In the genomic region with DNA sequence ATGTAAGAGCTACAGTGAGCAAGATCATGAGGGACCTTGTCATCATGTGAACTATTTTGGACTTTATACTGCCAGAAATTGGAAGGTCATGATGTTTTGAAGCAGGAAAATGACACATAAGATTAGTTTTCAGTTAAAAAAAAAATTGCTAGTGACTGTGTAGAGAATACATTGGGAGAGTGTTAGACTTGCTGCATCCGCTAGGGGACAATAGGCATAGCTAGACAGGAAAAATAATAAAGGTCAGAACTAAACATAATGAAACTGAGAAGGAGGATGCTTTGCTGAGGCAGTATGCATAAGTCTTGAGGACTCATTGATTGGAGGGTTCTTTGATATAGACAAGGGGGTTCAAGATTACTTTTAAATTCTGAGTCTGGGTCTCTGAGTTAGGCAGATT, we compare ENCODE assay signal across 23 cellular contexts.
DNase-seq lines count a peak whose midpoint lies in the region; ATAC-seq and TF ChIP-seq lines count a peak whose summit lies in the region.
"Had no signal": no experiment of that assay in that cellular context is flagged by ENCODE, and none has a peak within 500 bp of the region (broad histone marks: within the 10 kb centered on the region; RNA-seq: fewer than 3 reads in every experiment).

No MANE protein-coding gene starts in this region.

- no peak overlapping the region for H3K4me3 ChIP-seq in SU-DHL-6 (ENCODE audit: insufficient read depth, low read length, poor library complexity, severe bottlenecking)
- H3K4me3 ChIP-seq in uterus, result no peak overlapping the region
- H3K4me3 ChIP-seq: left ventricle myocardium inferior, mucosa of descending colon had no signal

- no peaks in the 10 kb centered on the region for H3K4me1 ChIP-seq in uterus
- H3K4me1 ChIP-seq: left ventricle myocardium inferior had no signal

- peak; percentile 43 for ATAC-seq in activated CD4-positive, alpha-beta T cell treated with anti-CD3 and anti-CD28 coated beads for 36 hours
- ATAC-seq in GM18909 (IDR thresholded peaks at IDR 0.05; ENCODE audit: poor library complexity, unreplicated experiment) (peak; percentile 65), HG03439 (IDR thresholded peaks at IDR 0.05; ENCODE audit: unreplicated experiment) (peak; percentile 82), HG03097 (IDR thresholded peaks at IDR 0.05; ENCODE audit: low FRiP score, unreplicated experiment) (no peak)
- ATAC-seq: activated CD8-positive, alpha-beta memory T cell treated with anti-CD3 and anti-CD28 coated beads, Interleukin-2, amount 10 ng/mL, durations not matched to agents 7 days and 5 days; HCT116; mucosa of descending colon had no signal

- no peak overlapping the region for H3K4me3 Mint-ChIP-seq in activated CD4-positive, alpha-beta T cell treated with anti-CD3 and anti-CD28 coated beads for 36 hours
- no peak overlapping the region for H3K4me3 Mint-ChIP-seq in activated CD4-positive, alpha-beta T cell treated with anti-CD3 and anti-CD28 coated beads, Interleukin-2, amount 10 ng/mL, durations not matched to agents 7 days and 5 days
- H3K4me3 Mint-ChIP-seq: activated B cell treated with CpG ODN at 0.5 μM for 24 hours; activated CD8-positive, alpha-beta memory T cell treated with anti-CD3 and anti-CD28 coated beads, Interleukin-2, amount 10 ng/mL, durations not matched to agents 7 days and 5 days had no signal

- no peak overlapping the region for H3K4me2 ChIP-seq in SU-DHL-6 (ENCODE audit: low read depth, low read length, poor library complexity, severe bottlenecking)

- H3K79me2 ChIP-seq in SU-DHL-6 (ENCODE audit: insufficient read depth, low read length), result no peaks in the 10 kb centered on the region

- no peaks in the 10 kb centered on the region for H3K36me3 ChIP-seq in SU-DHL-6 (ENCODE audit: low read length)
- no peaks in the 10 kb centered on the region for H3K36me3 ChIP-seq in uterus
- H3K36me3 ChIP-seq: left ventricle myocardium inferior had no signal

- no peak overlapping the region for H3K9ac ChIP-seq in SU-DHL-6 (ENCODE audit: low read length)

- no peak overlapping the region for H2AFZ ChIP-seq in SU-DHL-6 (ENCODE audit: low read depth, low read length, severe bottlenecking)

- no peaks in the 10 kb centered on the region for H3K9me2 ChIP-seq in SU-DHL-6 (replicated peaks; ENCODE audit: insufficient read depth, low read length)

- intact Hi-C loops in activated CD4-positive, alpha-beta T cell treated with anti-CD3 and anti-CD28 coated beads for 36 hours (cut with DNase I, micrococcal nuclease), result loop anchor here (5.0 kb wide), 5 partner anchors 445 to 1185 kb away; partner anchors contain the start of genes EFHB (in 1 of the 2) and SATB1 (in 1 of the 2)
- intact Hi-C loops in uterus (cut with DNase I; ENCODE audit: low total_unique reads), result no loop called here

- H3K27me3 ChIP-seq in SU-DHL-6 (ENCODE audit: low read length) (no peaks in the 10 kb centered on the region), uterus (no peaks in the 10 kb centered on the region)

- peaks cover 2% of the 10 kb centered on the region for H3K27me3 Mint-ChIP-seq in activated CD4-positive, alpha-beta T cell treated with anti-CD3 and anti-CD28 coated beads for 36 hours
- no peaks in the 10 kb centered on the region for H3K27me3 Mint-ChIP-seq in activated CD4-positive, alpha-beta T cell treated with anti-CD3 and anti-CD28 coated beads, Interleukin-2, amount 10 ng/mL, durations not matched to agents 7 days and 5 days
- H3K27me3 Mint-ChIP-seq: activated B cell treated with CpG ODN at 0.5 μM for 24 hours; activated CD8-positive, alpha-beta memory T cell treated with anti-CD3 and anti-CD28 coated beads, Interleukin-2, amount 10 ng/mL, durations not matched to agents 7 days and 5 days had no signal

- peaks cover 67% of the 10 kb centered on the region for H3K4me1 Mint-ChIP-seq in activated CD4-positive, alpha-beta T cell treated with anti-CD3 and anti-CD28 coated beads for 36 hours
- H3K4me1 Mint-ChIP-seq in activated CD4-positive, alpha-beta T cell treated with anti-CD3 and anti-CD28 coated beads, Interleukin-2, amount 10 ng/mL, durations not matched to agents 7 days and 5 days, result peaks cover 39% of the 10 kb centered on the region
- H3K4me1 Mint-ChIP-seq: activated B cell treated with CpG ODN at 0.5 μM for 24 hours had no signal

- CTCF ChIA-PET in activated CD4-positive, alpha-beta T cell treated with anti-CD3 and anti-CD28 coated beads for 36 hours (lab: Charles Lee), result interaction anchor here (1.2 to 1.5 kb wide), 3 partner anchors 15 to 116 kb away, joined by 3 to 6 read pairs (median 4); no protein-coding TSS in a partner anchor
- CTCF ChIA-PET in activated CD4-positive, alpha-beta T cell treated with anti-CD3 and anti-CD28 coated beads, Interleukin-2, amount 10 ng/mL, durations not matched to agents 7 days and 5 days (lab: Charles Lee), result interaction anchor here (1.2 to 2.1 kb wide), 2 partner anchors 12 to 19 kb away, joined by 3 to 6 read pairs; no protein-coding TSS in a partner anchor

- no peaks in the 10 kb centered on the region for H3F3A ChIP-seq in SU-DHL-6 (ENCODE audit: insufficient read depth)

- POLR2A ChIA-PET in activated CD4-positive, alpha-beta T cell treated with anti-CD3 and anti-CD28 coated beads for 36 hours (lab: Charles Lee), result interaction anchor here (0.5 to 0.6 kb wide), 2 partner anchors 47 to 443 kb away, joined by 3 to 4 read pairs; no protein-coding TSS in a partner anchor
- POLR2A ChIA-PET in activated CD4-positive, alpha-beta T cell treated with anti-CD3 and anti-CD28 coated beads, Interleukin-2, amount 10 ng/mL, durations not matched to agents 7 days and 5 days (lab: Charles Lee), result no interaction called here

- H4K20me1 ChIP-seq in SU-DHL-6 (ENCODE audit: low read depth, low read length), result no peaks in the 10 kb centered on the region

- peaks cover 9% of the 10 kb centered on the region for H3K9me3 Mint-ChIP-seq in activated CD4-positive, alpha-beta T cell treated with anti-CD3 and anti-CD28 coated beads for 36 hours (ENCODE audit: low read depth)
- peaks cover 9% of the 10 kb centered on the region for H3K9me3 Mint-ChIP-seq in activated CD4-positive, alpha-beta T cell treated with anti-CD3 and anti-CD28 coated beads, Interleukin-2, amount 10 ng/mL, durations not matched to agents 7 days and 5 days
- H3K9me3 Mint-ChIP-seq: activated B cell treated with CpG ODN at 0.5 μM for 24 hours had no signal

- TF ChIP-seq CTCF in SU-DHL-6 (IDR thresholded peaks at IDR 0.05; ENCODE audit: insufficient read depth, low read length, poor library complexity, severe bottlenecking), result peak; percentile 17
- no peak for TF ChIP-seq CTCF in uterus (IDR thresholded peaks at IDR 0.05)

- H3K27ac ChIP-seq in SU-DHL-6 (ENCODE audit: low read depth, low read length), result no peak overlapping the region
- no peak overlapping the region for H3K27ac ChIP-seq in uterus
- H3K27ac ChIP-seq: left ventricle myocardium inferior had no signal

- H3K27ac Mint-ChIP-seq in activated CD4-positive, alpha-beta T cell treated with anti-CD3 and anti-CD28 coated beads for 36 hours, result peak overlapping the region; percentile 20
- no peak overlapping the region for H3K27ac Mint-ChIP-seq in activated CD4-positive, alpha-beta T cell treated with anti-CD3 and anti-CD28 coated beads, Interleukin-2, amount 10 ng/mL, durations not matched to agents 7 days and 5 days
- H3K27ac Mint-ChIP-seq: activated B cell treated with CpG ODN at 0.5 μM for 24 hours; activated CD8-positive, alpha-beta memory T cell treated with anti-CD3 and anti-CD28 coated beads, Interleukin-2, amount 10 ng/mL, durations not matched to agents 7 days and 5 days had no signal

- DNase-seq in activated CD4-positive, alpha-beta T cell treated with anti-CD3 and anti-CD28 coated beads for 36 hours, result no peak
- no peak for DNase-seq in activated CD4-positive, alpha-beta T cell treated with anti-CD3 and anti-CD28 coated beads, Interleukin-2, amount 10 ng/mL, durations not matched to agents 7 days and 5 days
- no peak for DNase-seq in SW 1271 (lab: John Stamatoyannopoulos, UW)
- DNase-seq in uterus, result no peak
- DNase-seq: activated B cell treated with CpG ODN at 0.5 μM for 24 hours; activated CD8-positive, alpha-beta memory T cell treated with anti-CD3 and anti-CD28 coated beads, Interleukin-2, amount 10 ng/mL, durations not matched to agents 7 days and 5 days; activated gamma-delta T cell treated with Interleukin-2 at 50 U/mL for 16 hours; cerebellar nuclear complex; effector CD8-positive, alpha-beta T cell; glutamatergic neuron; IMR-90; left ventricle myocardium inferior; mucosa of descending colon; NCI-H187 treated with DMSO at 0.1 percent for 48 hours; NCI-H446; NK-92 treated with Interleukin-12 subunit alpha and Interleukin-12 subunit beta, amount 100 ng/mL, for 24 hours; SHP77 treated with DMSO at 0.1 percent for 48 hours; stimulated activated CD4-positive, alpha-beta T cell treated with anti-CD3 and anti-CD28 coated beads, Interleukin-12 subunit alpha, Interleukin-12 subunit beta, amount 100 ng/mL, for 4 hours had no signal

- peaks cover 8% of the 10 kb centered on the region for H3K36me3 Mint-ChIP-seq in activated CD4-positive, alpha-beta T cell treated with anti-CD3 and anti-CD28 coated beads for 36 hours (ENCODE audit: low read depth)
- no peaks in the 10 kb centered on the region for H3K36me3 Mint-ChIP-seq in activated CD4-positive, alpha-beta T cell treated with anti-CD3 and anti-CD28 coated beads, Interleukin-2, amount 10 ng/mL, durations not matched to agents 7 days and 5 days (ENCODE audit: low read depth)

- H3K9me3 ChIP-seq in SU-DHL-6 (ENCODE audit: insufficient read depth, low read length) (no peaks in the 10 kb centered on the region), uterus (no peaks in the 10 kb centered on the region)
- H3K9me3 ChIP-seq: left ventricle myocardium inferior, mucosa of descending colon had no signal

- TF ChIP-seq POLR2A in uterus (IDR thresholded peaks at IDR 0.05), result no peak
